Comparison of ENCODE assay signal across 18 cellular contexts in the genomic region with DNA sequence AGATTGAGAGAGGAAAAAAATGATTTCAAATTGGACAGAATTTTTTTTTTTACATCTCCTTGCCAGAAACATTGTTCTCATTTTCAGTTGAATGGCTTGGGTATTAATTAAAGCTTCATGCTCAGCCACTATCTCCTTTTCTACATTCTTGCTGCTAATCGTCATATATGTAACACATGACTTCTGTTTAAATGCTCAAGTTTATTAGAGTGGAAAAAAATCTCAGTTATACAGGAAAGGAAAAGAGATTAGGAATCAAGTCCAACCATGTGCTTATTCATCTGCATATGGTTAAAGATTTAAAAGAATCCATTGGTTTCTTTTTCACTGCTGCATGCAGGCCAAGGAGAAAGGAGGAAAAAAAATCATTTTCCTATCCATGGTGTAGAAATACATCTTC. TPM values are rescaled to one million over a fixed set of nuclear protein-coding genes. Genes with fewer than 3 reads are reported as not detected.
DNase-seq lines count a peak whose midpoint lies in the region; TF ChIP-seq lines count a peak whose summit lies in the region.
"Had no signal": no experiment of that assay in that cellular context is flagged by ENCODE, and none has a peak within 500 bp of the region (broad histone marks: within the 10 kb centered on the region; RNA-seq: fewer than 3 reads in every experiment).

No MANE protein-coding gene starts in this region.

- H3K4me1 Mint-ChIP-seq in HFFc6 (ENCODE audit: low read depth): peaks cover 50% of the 10 kb centered on the region
- no peaks in the 10 kb centered on the region for H3K4me1 Mint-ChIP-seq in immature natural killer cell
- H3K4me1 Mint-ChIP-seq: activated naive CD4-positive, alpha-beta T cell treated with anti-CD3 and anti-CD28 coated beads, Interleukin-2, amount 10 ng/mL, durations not matched to agents 7 days and 5 days had no signal

- WGBS in mammary epithelial cell (ENCODE audit: low coverage, missing lambda C conversion rate): 77% methylated on average over 1 of the region's 1 CpG
- 61% methylated on average over 1 of the region's 1 CpG for WGBS in hepatocyte (ENCODE audit: low lambda C conversion rate, missing lambda C conversion rate)
- 28 to 58% (median 46%) methylated on average over 1 of the region's 1 CpG for WGBS in stomach, 5 donors

- peak overlapping the region; percentile 96 for H3K27ac Mint-ChIP-seq in HFFc6
- no peak overlapping the region for H3K27ac Mint-ChIP-seq in immature natural killer cell
- H3K27ac Mint-ChIP-seq: activated naive CD4-positive, alpha-beta T cell treated with anti-CD3 and anti-CD28 coated beads, Interleukin-2, amount 10 ng/mL, durations not matched to agents 7 days and 5 days; dendritic cell treated with granulocyte-macrophage colony-stimulating factor and Interleukin-4, amounts not matched to agents 40 ng/mL and 50 ng/mL, for 4 days had no signal

- peak overlapping the region; percentile 18 for H3K4me2 ChIP-seq in mammary epithelial cell (ENCODE audit: insufficient read depth, low read depth, low read length)
- H3K4me2 ChIP-seq in hepatocyte: no peak overlapping the region

- peak; percentile 50 for DNase-seq in HFFc6
- DNase-seq in mammary epithelial cell: no peak
- no peak for DNase-seq in hepatocyte (ENCODE audit: low spot score)
- DNase-seq in stomach: no peak
- no peak for DNase-seq in T-helper 1 cell
- no peak for DNase-seq in NCI-H2081 treated with DMSO at 0.1 percent for 48 hours (lab: John Stamatoyannopoulos, UW)
- no peak for DNase-seq in immature natural killer cell
- no peak for DNase-seq in NCI-H524 (lab: John Stamatoyannopoulos, UW)
- DNase-seq: activated CD8-positive, alpha-beta memory T cell treated with anti-CD3 and anti-CD28 coated beads for 24 hours; activated naive CD4-positive, alpha-beta T cell treated with anti-CD3 and anti-CD28 coated beads, Interleukin-2, amount 10 ng/mL, durations not matched to agents 7 days and 5 days; Caco-2; glutamatergic neuron; stimulated activated CD4-positive, alpha-beta T cell treated with anti-CD3 and anti-CD28 coated beads, Interleukin-4, amount 100 ng/mL, for 1 hour; stimulated activated naive CD4-positive, alpha-beta T cell had no signal

- in situ Hi-C loops in mammary epithelial cell (cut with MboI; ENCODE audit: low sequenced_read_pairs in 2 of 2): no loop called here

- intact Hi-C loops in mammary epithelial cell (cut with micrococcal nuclease): loop anchor here (5.0 kb wide), 3 partner anchors 47 to 122 kb away; a partner anchor contains a TSS
- intact Hi-C loops in stomach (cut with DNase I; ENCODE audit: low total_unique reads): no loop called here

- CTCF ChIA-PET in mammary epithelial cell (lab: Charles Lee; ENCODE audit: low non-redundant PET): interaction anchor here (0.6 kb wide), 1 partner anchor 935 kb away, joined by 3 read pairs; no protein-coding TSS in a partner anchor

- no TSS peak for BruUV-seq in mammary epithelial cell (replicated peaks; lab: Mats Ljungman, UMichigan)

- H3K79me2 ChIP-seq in mammary epithelial cell (ENCODE audit: insufficient read depth, low read length) (no peaks in the 10 kb centered on the region), hepatocyte (no peaks in the 10 kb centered on the region)
- H3K79me2 ChIP-seq: parathyroid adenoma had no signal

- TF ChIP-seq CTCF in HFFc6 (IDR thresholded peaks at IDR 0.05): no peak
- TF ChIP-seq CTCF in mammary epithelial cell (conservative IDR thresholded peaks at IDR 0.05 in 1 of 2, IDR thresholded peaks at IDR 0.05 in 1 of 2; ENCODE audit: extremely low read depth in 1 of 2, insufficient read depth in 1 of 2, low read depth in 1 of 2, low read length in 2 of 2): no peak
- no peak for TF ChIP-seq CTCF in hepatocyte (IDR thresholded peaks at IDR 0.05; ENCODE audit: poor library complexity)
- TF ChIP-seq CTCF in stomach (IDR thresholded peaks at IDR 0.05): no peak

- H3K27me3 Mint-ChIP-seq in HFFc6 (ENCODE audit: insufficient read depth) (no peaks in the 10 kb centered on the region; the same call in 1 of the 2 replicates), immature natural killer cell (ENCODE audit: low read depth in 3 of 3) (peaks cover 0 to 3% (median 2%) of the 10 kb centered on the region in 3 donors)
- H3K27me3 Mint-ChIP-seq: activated naive CD4-positive, alpha-beta T cell treated with anti-CD3 and anti-CD28 coated beads, Interleukin-2, amount 10 ng/mL, durations not matched to agents 7 days and 5 days; dendritic cell treated with granulocyte-macrophage colony-stimulating factor and Interleukin-4, amounts not matched to agents 40 ng/mL and 50 ng/mL, for 4 days had no signal

- H3K9ac ChIP-seq in mammary epithelial cell (ENCODE audit: insufficient read depth, low read length): no peak overlapping the region
- H3K9ac ChIP-seq: parathyroid adenoma had no signal

- peak overlapping the region; percentile 79 for H3K4me3 Mint-ChIP-seq in HFFc6
- no peak overlapping the region for H3K4me3 Mint-ChIP-seq in immature natural killer cell
- H3K4me3 Mint-ChIP-seq: activated naive CD4-positive, alpha-beta T cell treated with anti-CD3 and anti-CD28 coated beads, Interleukin-2, amount 10 ng/mL, durations not matched to agents 7 days and 5 days; dendritic cell treated with granulocyte-macrophage colony-stimulating factor and Interleukin-4, amounts not matched to agents 40 ng/mL and 50 ng/mL, for 4 days had no signal

- H3K4me1 ChIP-seq in mammary epithelial cell (ENCODE audit: insufficient read depth, low read length): peaks cover 30% of the 10 kb centered on the region
- peaks cover 13% of the 10 kb centered on the region for H3K4me1 ChIP-seq in hepatocyte (ENCODE audit: insufficient read depth)
- H3K4me1 ChIP-seq in stomach: peaks cover 0 to 25% (median 16%) of the 10 kb centered on the region in 4 donors

- H2AFZ ChIP-seq in mammary epithelial cell (ENCODE audit: low read depth, low read length): no peak overlapping the region
- no peak overlapping the region for H2AFZ ChIP-seq in hepatocyte
- H2AFZ ChIP-seq: parathyroid adenoma had no signal

- H3K27me3 ChIP-seq in mammary epithelial cell (ENCODE audit: insufficient read depth, low read length) (no peaks in the 10 kb centered on the region), hepatocyte (no peaks in the 10 kb centered on the region), stomach (no peaks in the 10 kb centered on the region)
- H3K27me3 ChIP-seq: MG63 had no signal

- H3K9me3 ChIP-seq in mammary epithelial cell (replicated peaks; ENCODE audit: insufficient read depth, low read length): no peaks in the 10 kb centered on the region
- no peaks in the 10 kb centered on the region for H3K9me3 ChIP-seq in hepatocyte (ENCODE audit: low read depth)
- H3K9me3 ChIP-seq in stomach: no peaks in the 10 kb centered on the region
- H3K9me3 ChIP-seq: Caco-2, MG63 had no signal

- H3K36me3 Mint-ChIP-seq in HFFc6 (ENCODE audit: low read depth): peaks cover 1% of the 10 kb centered on the region
- no peaks in the 10 kb centered on the region for H3K36me3 Mint-ChIP-seq in immature natural killer cell
- H3K36me3 Mint-ChIP-seq: activated naive CD4-positive, alpha-beta T cell treated with anti-CD3 and anti-CD28 coated beads, Interleukin-2, amount 10 ng/mL, durations not matched to agents 7 days and 5 days had no signal

- peak overlapping the region; percentile 17 for H3K27ac ChIP-seq in mammary epithelial cell (ENCODE audit: insufficient read depth, low read depth, low read length)
- H3K27ac ChIP-seq in hepatocyte: peak overlapping the region; percentile 35
- peak overlapping the region in 3 of 5 donors; percentile 28 to 70 (median 56) for H3K27ac ChIP-seq in stomach
- H3K27ac ChIP-seq: HL-60 had no signal

- H3K36me3 ChIP-seq in mammary epithelial cell (ENCODE audit: insufficient read depth, low read length): no peaks in the 10 kb centered on the region
- H3K36me3 ChIP-seq in hepatocyte (replicated peaks; ENCODE audit: insufficient read depth, low read depth): no peaks in the 10 kb centered on the region
- H3K36me3 ChIP-seq in stomach: no peaks in the 10 kb centered on the region
- H3K36me3 ChIP-seq: MG63 had no signal

- H3K4me3 ChIP-seq in mammary epithelial cell (replicated peaks in 1 of 3; ENCODE audit: insufficient read depth in 1 of 3, low read depth in 2 of 3, low read length in 3 of 3) (no peak overlapping the region), hepatocyte (no peak overlapping the region), stomach (no peak overlapping the region)
- H3K4me3 ChIP-seq: MG63 had no signal

- dilution Hi-C loops in mammary epithelial cell (cut with HindIII; ENCODE audit: low sequenced_read_pairs): no loop called here

- no peaks in the 10 kb centered on the region for H4K20me1 ChIP-seq in mammary epithelial cell (ENCODE audit: insufficient read depth, low read length)
- no peaks in the 10 kb centered on the region for H4K20me1 ChIP-seq in hepatocyte (ENCODE audit: insufficient read depth, poor library complexity, severe bottlenecking)

- no peak for TF ChIP-seq EP300 in stomach (IDR thresholded peaks at IDR 0.05)

- H3K9me3 Mint-ChIP-seq in HFFc6 (no peaks in the 10 kb centered on the region; the same call in 1 of the 2 replicates), immature natural killer cell (no peaks in the 10 kb centered on the region)
- H3K9me3 Mint-ChIP-seq: activated naive CD4-positive, alpha-beta T cell treated with anti-CD3 and anti-CD28 coated beads, Interleukin-2, amount 10 ng/mL, durations not matched to agents 7 days and 5 days; dendritic cell treated with granulocyte-macrophage colony-stimulating factor and Interleukin-4, amounts not matched to agents 40 ng/mL and 50 ng/mL, for 4 days had no signal

- no peak for TF ChIP-seq POLR2A in stomach (IDR thresholded peaks at IDR 0.05)

- H3K9me2 ChIP-seq in hepatocyte (replicated peaks; ENCODE audit: insufficient read depth): no peaks in the 10 kb centered on the region

RNA-seq across cellular contexts. Expression of a gene that starts 47.3 kb away (rescaled TPM):
- total RNA-seq in HFFc6 (2021; fragmentation: NEBNext Ultra II Directional; extraction: Animal tissue kit (Norgen Biotek cat#: 25700)): 100 to 1,000 TPM; 210 to 253 (median 232) TPM
- total RNA-seq in mammary epithelial cell (100 to 1,000 TPM; 136 to 244 TPM), hepatocyte (255 and 256 TPM in 2 replicates), stomach (100 to 1,000 TPM in 4 of 5 donors, 10 to 100 TPM in 1; 86.9 to 353 (median 220) TPM)
- polyA plus RNA-seq in mammary epithelial cell (117 TPM), hepatocyte (416 and 420 TPM in 2 replicates), stomach (100 to 1,000 TPM in 1 of 3 donors, 10 to 100 TPM in 2; 70.0 to 129 (median 93.0) TPM), immature natural killer cell (1 to 10 TPM in 2 of 3 donors, under 1 TPM in 1; 0.83 to 8.0 (median 2.0) TPM)
- polyA minus RNA-seq in mammary epithelial cell: 123 TPM
